9 cellular contexts compared by ENCODE assay signal in genomic region chr1:183281553-183282091, GRCh38.
A peak's percentile ranks its signal among the peaks of the same experiment; 100 is the strongest.
DNase-seq lines count a peak whose midpoint lies in the region; ATAC-seq and TF ChIP-seq lines count a peak whose summit lies in the region.
"Had no signal": no experiment of that assay in that cellular context is flagged by ENCODE, and none has a peak within 500 bp of the region (broad histone marks: within the 10 kb centered on the region; RNA-seq: fewer than 3 reads in every experiment).

No MANE protein-coding gene starts in this region.

- intact Hi-C loops in lower lobe of right lung (cut with DNase I) = no loop called here

- TF ChIP-seq CTCF in lower lobe of right lung (IDR thresholded peaks at IDR 0.05) = peak; percentile 95

- H3K9me3 ChIP-seq in lower lobe of right lung = no peaks in the 10 kb centered on the region
- H3K9me3 ChIP-seq: BLaER1 had no signal

- DNase-seq in NCI-H1436 (lab: John Stamatoyannopoulos, UW) (peak; percentile 67), NCI-H1436 treated with DMSO at 0.1 percent for 48 hours (lab: John Stamatoyannopoulos, UW) (no peak), NCI-H526 treated with DMSO at 0.1 percent for 48 hours (lab: John Stamatoyannopoulos, UW) (peak; percentile 97), ecto neural progenitor cell (ENCODE audit: low spot score) (peak; percentile 91), lower lobe of right lung (peak; percentile 88)
- DNase-seq in activated CD4-positive, alpha-beta T cell treated with anti-CD3 and anti-CD28 coated beads, Interleukin-2, amount 50 U/mL, for 4 hours = peak; percentile 60 to 67
- DNase-seq in stimulated activated CD4-positive, alpha-beta T cell treated with anti-CD3 and anti-CD28 coated beads, TNF-alpha, amount 100 ng/mL, for 24 hours (ENCODE audit: low read depth in 3 of 3) = peak; percentile 49 to 77 (median 54)

- peaks cover 44% of the 10 kb centered on the region for H3K4me1 ChIP-seq in lower lobe of right lung

- H3K36me3 ChIP-seq in lower lobe of right lung = no peaks in the 10 kb centered on the region
- H3K36me3 ChIP-seq: BLaER1 had no signal

- H3K27ac ChIP-seq in lower lobe of right lung = peak overlapping the region; percentile 74
- H3K27ac ChIP-seq: BLaER1 had no signal

- no peak overlapping the region for H3K4me3 ChIP-seq in lower lobe of right lung
- H3K4me3 ChIP-seq: BLaER1 had no signal

- H3K27me3 ChIP-seq in lower lobe of right lung (ENCODE audit: low read depth) = no peaks in the 10 kb centered on the region
- H3K27me3 ChIP-seq: BLaER1 had no signal

- ATAC-seq in HG03457 (IDR thresholded peaks at IDR 0.05; ENCODE audit: unreplicated experiment) (peak; percentile 69), lower lobe of right lung (peak; percentile 93)
